30 cellular contexts compared by ENCODE assay signal in the genomic region with DNA sequence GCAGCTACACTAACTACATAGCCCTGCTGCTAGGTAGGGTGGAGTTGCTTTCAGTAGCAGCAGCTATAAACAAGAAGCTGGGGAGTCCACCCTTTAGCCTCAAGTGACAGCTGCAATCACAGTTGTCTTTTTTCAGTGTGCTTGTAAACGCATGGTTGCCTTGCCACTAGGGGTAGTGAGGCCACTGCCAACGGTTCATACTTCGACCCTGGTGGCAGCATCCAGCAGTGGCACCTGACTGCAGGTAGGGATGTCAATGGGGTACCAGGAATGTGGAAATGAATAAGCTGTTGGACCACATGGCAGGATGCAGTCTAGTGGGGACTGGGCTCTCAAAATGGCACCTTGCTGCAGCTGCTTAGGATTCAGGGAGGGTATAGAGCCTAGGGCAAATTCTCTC.
"Had no signal": no experiment of that assay in that cellular context is flagged by ENCODE, and none has a peak within 500 bp of the region (broad histone marks: within the 10 kb centered on the region; RNA-seq: fewer than 3 reads in every experiment).

No MANE protein-coding gene starts in this region.

- H3K36me3 ChIP-seq: colonic mucosa, WERI-Rb-1 had no signal

- DNase-seq: activated CD4-positive, alpha-beta memory T cell treated with anti-CD3 and anti-CD28 coated beads for 36 hours; activated CD4-positive, alpha-beta T cell treated with anti-CD3 and anti-CD28 coated beads for 36 hours; activated CD4-positive, alpha-beta T cell treated with anti-CD3 and anti-CD28 coated beads, Interleukin-2, amount 10 ng/mL, durations not matched to agents 24 days and 14 days; activated CD4-positive, CD25-positive, alpha-beta regulatory T cell; activated CD4-positive, CD25-positive, alpha-beta regulatory T cell treated with anti-CD3 and anti-CD28 coated beads, Interleukin-2, amount 50 U/mL, for 72 hours; activated CD8-positive, alpha-beta memory T cell treated with anti-CD3 and anti-CD28 coated beads, Interleukin-2, amount 10 ng/mL, durations not matched to agents 7 days and 5 days; activated CD8-positive, alpha-beta memory T cell treated with anti-CD3 and anti-CD28 coated beads, Interleukin-2, amount 50 U/mL, for 4 hours; activated CD8-positive, alpha-beta T cell treated with anti-CD3 and anti-CD28 coated beads, Interleukin-2, amount 10 ng/mL, durations not matched to agents 7 days and 5 days; activated effector memory CD4-positive, alpha-beta T cell treated with anti-CD3 and anti-CD28 coated beads, Interleukin-2, amount 50 U/mL, for 16 hours; activated naive CD4-positive, alpha-beta T cell; activated naive CD4-positive, alpha-beta T cell treated with anti-CD3 and anti-CD28 coated beads, Interleukin-2, amount 10 ng/mL, durations not matched to agents 7 days and 5 days; activated naive CD8-positive, alpha-beta T cell treated with anti-CD3 and anti-CD28 coated beads, Interleukin-2, amount 10 ng/mL, durations not matched to agents 7 days and 5 days; activated T-cell treated with anti-CD3 and anti-CD28 coated beads, Interleukin-2, amount 50 U/mL, for 1 hour; activated T-cell treated with anti-CD3 and anti-CD28 coated beads, Interleukin-2, amount 50 U/mL, for 48 hours; body of pancreas; caudate nucleus; cerebellar nuclear complex; colonic mucosa; effector CD8-positive, alpha-beta T cell; foreskin fibroblast; head of caudate nucleus; T-helper 1 cell; T-helper 17 cell; T1000; WERI-Rb-1 had no signal

- H3K27me3 ChIP-seq: body of pancreas, colonic mucosa had no signal

- H3K27me3 Mint-ChIP-seq: activated CD4-positive, alpha-beta memory T cell treated with anti-CD3 and anti-CD28 coated beads for 36 hours; activated CD4-positive, alpha-beta T cell treated with anti-CD3 and anti-CD28 coated beads for 36 hours; activated CD4-positive, alpha-beta T cell treated with anti-CD3 and anti-CD28 coated beads, Interleukin-2, amount 10 ng/mL, durations not matched to agents 24 days and 14 days; activated CD8-positive, alpha-beta memory T cell treated with anti-CD3 and anti-CD28 coated beads, Interleukin-2, amount 10 ng/mL, durations not matched to agents 7 days and 5 days; activated naive CD4-positive, alpha-beta T cell treated with anti-CD3 and anti-CD28 coated beads, Interleukin-2, amount 10 ng/mL, durations not matched to agents 7 days and 5 days; activated naive CD8-positive, alpha-beta T cell treated with anti-CD3 and anti-CD28 coated beads, Interleukin-2, amount 10 ng/mL, durations not matched to agents 7 days and 5 days; T-helper 17 cell had no signal

- H3K9me3 ChIP-seq: body of pancreas, colonic mucosa had no signal

- H3K4me1 ChIP-seq: body of pancreas, colonic mucosa had no signal

- H3K4me3 Mint-ChIP-seq: activated CD4-positive, alpha-beta memory T cell treated with anti-CD3 and anti-CD28 coated beads for 36 hours; activated CD4-positive, alpha-beta T cell treated with anti-CD3 and anti-CD28 coated beads for 36 hours; activated CD4-positive, alpha-beta T cell treated with anti-CD3 and anti-CD28 coated beads, Interleukin-2, amount 10 ng/mL, durations not matched to agents 24 days and 14 days; activated CD8-positive, alpha-beta memory T cell treated with anti-CD3 and anti-CD28 coated beads, Interleukin-2, amount 10 ng/mL, durations not matched to agents 7 days and 5 days; activated CD8-positive, alpha-beta T cell treated with anti-CD3 and anti-CD28 coated beads, Interleukin-2, amount 10 ng/mL, durations not matched to agents 7 days and 5 days; activated naive CD4-positive, alpha-beta T cell treated with anti-CD3 and anti-CD28 coated beads, Interleukin-2, amount 10 ng/mL, durations not matched to agents 7 days and 5 days; activated naive CD8-positive, alpha-beta T cell treated with anti-CD3 and anti-CD28 coated beads, Interleukin-2, amount 10 ng/mL, durations not matched to agents 7 days and 5 days; activated T-helper 1 cell treated with anti-CD3 and anti-CD28 coated beads, Interleukin-12 subunit alpha, Interleukin-12 subunit beta, Interleukin-2, Interleukin-4 antibody, amounts not matched to agents 30 ng/mL and 10 ng/mL and 1 ng/mL, durations not matched to agents 14 hours and 24 hours and 36 hours; T-helper 17 cell; T-helper 2 cell treated with Interferon-gamma antibody and Interleukin-4, amounts not matched to agents 5 μg/mL and 100 μg/mL, for 36 hours had no signal

- H3K4me3 ChIP-seq: body of pancreas, colonic mucosa had no signal

- FAIRE-seq: frontal cortex had no signal

- H3K27ac Mint-ChIP-seq: activated CD4-positive, alpha-beta memory T cell treated with anti-CD3 and anti-CD28 coated beads for 36 hours; activated CD4-positive, alpha-beta T cell treated with anti-CD3 and anti-CD28 coated beads for 36 hours; activated CD4-positive, alpha-beta T cell treated with anti-CD3 and anti-CD28 coated beads, Interleukin-2, amount 10 ng/mL, durations not matched to agents 24 days and 14 days; activated CD8-positive, alpha-beta memory T cell treated with anti-CD3 and anti-CD28 coated beads, Interleukin-2, amount 10 ng/mL, durations not matched to agents 7 days and 5 days; activated CD8-positive, alpha-beta T cell treated with anti-CD3 and anti-CD28 coated beads, Interleukin-2, amount 10 ng/mL, durations not matched to agents 7 days and 5 days; activated naive CD4-positive, alpha-beta T cell treated with anti-CD3 and anti-CD28 coated beads, Interleukin-2, amount 10 ng/mL, durations not matched to agents 7 days and 5 days; activated naive CD4-positive, alpha-beta T cell treated with anti-CD3 and anti-CD28 coated beads, Interleukin-2, amount 50 U/mL, for 72 hours; activated naive CD8-positive, alpha-beta T cell treated with anti-CD3 and anti-CD28 coated beads, Interleukin-2, amount 10 ng/mL, durations not matched to agents 7 days and 5 days; activated T-helper 1 cell treated with anti-CD3 and anti-CD28 coated beads, Interleukin-12 subunit alpha, Interleukin-12 subunit beta, Interleukin-2, Interleukin-4 antibody, amounts not matched to agents 30 ng/mL and 10 ng/mL and 1 ng/mL, durations not matched to agents 14 hours and 24 hours and 36 hours; activated T-helper 2 cell treated with anti-CD3 and anti-CD28 coated beads, Interferon-gamma antibody, Interleukin-2, Interleukin-4, amounts not matched to agents 10 μg/mL and 5 μg/mL and 100 μg/mL, durations not matched to agents 14 hours and 24 hours and 36 hours; T-helper 17 cell; T-helper 2 cell treated with Interferon-gamma antibody and Interleukin-4, amounts not matched to agents 5 μg/mL and 100 μg/mL, for 36 hours had no signal

- H3K4me1 Mint-ChIP-seq: activated CD4-positive, alpha-beta T cell treated with anti-CD3 and anti-CD28 coated beads for 36 hours; activated CD4-positive, alpha-beta T cell treated with anti-CD3 and anti-CD28 coated beads, Interleukin-2, amount 10 ng/mL, durations not matched to agents 24 days and 14 days; activated CD8-positive, alpha-beta memory T cell treated with anti-CD3 and anti-CD28 coated beads, Interleukin-2, amount 10 ng/mL, durations not matched to agents 7 days and 5 days; activated naive CD4-positive, alpha-beta T cell treated with anti-CD3 and anti-CD28 coated beads, Interleukin-2, amount 10 ng/mL, durations not matched to agents 7 days and 5 days; activated naive CD8-positive, alpha-beta T cell treated with anti-CD3 and anti-CD28 coated beads, Interleukin-2, amount 10 ng/mL, durations not matched to agents 7 days and 5 days; T-helper 17 cell had no signal

- H3K36me3 Mint-ChIP-seq: activated CD4-positive, alpha-beta memory T cell treated with anti-CD3 and anti-CD28 coated beads for 36 hours; activated CD8-positive, alpha-beta memory T cell treated with anti-CD3 and anti-CD28 coated beads, Interleukin-2, amount 10 ng/mL, durations not matched to agents 7 days and 5 days; activated naive CD4-positive, alpha-beta T cell treated with anti-CD3 and anti-CD28 coated beads, Interleukin-2, amount 10 ng/mL, durations not matched to agents 7 days and 5 days; activated naive CD8-positive, alpha-beta T cell treated with anti-CD3 and anti-CD28 coated beads, Interleukin-2, amount 10 ng/mL, durations not matched to agents 7 days and 5 days had no signal

- H3K27ac ChIP-seq: body of pancreas, colonic mucosa, WERI-Rb-1 had no signal
